8 cellular contexts compared by ENCODE assay signal in genomic region chrX:139932901-139933796, GRCh38. TPM values are rescaled to one million over a fixed set of nuclear protein-coding genes. Genes with fewer than 3 reads are reported as not detected.
DNase-seq lines count a peak whose midpoint lies in the region; ATAC-seq, FAIRE-seq and TF ChIP-seq lines count a peak whose summit lies in the region.

Gene ATP11C, minus strand, starts transcription at chrX:139933053. Its CDS starts 1,011 bp downstream, at chrX:139932042.

- H3K9me3 ChIP-seq in colonic mucosa = no peaks in the 10 kb centered on the region

- no peaks in the 10 kb centered on the region for H3K27me3 ChIP-seq in colonic mucosa

- peak within 1 kb of the TSS; percentile 61 for H3K4me3 ChIP-seq in colonic mucosa

- TF ChIP-seq CTCF in colonic mucosa (IDR thresholded peaks at IDR 0.05) = no peak

- DNase-seq in 8988T = peak; percentile 25
- DNase-seq in GM18507 (ENCODE audit: extremely low spot score, insufficient read length, low read depth) = peak; percentile 60
- DNase-seq in NCI-H2171 (lab: John Stamatoyannopoulos, UW) = peak; percentile 63
- peak; percentile 78 to 83 for DNase-seq in activated CD4-positive, alpha-beta T cell treated with anti-CD3 and anti-CD28 coated beads for 4 hours
- DNase-seq in colonic mucosa = peak; percentile 85
- peak; percentile 83 for DNase-seq in left lobe of liver (ENCODE audit: low spot score)
- peak; percentile 78 to 80 for DNase-seq in stimulated activated CD4-positive, alpha-beta T cell treated with anti-CD3 and anti-CD28 coated beads, Interleukin-2, amount 100 ng/mL, for 24 hours

- peak within 1 kb of the TSS; percentile 98 for H3K27ac ChIP-seq in colonic mucosa

- no peaks in the 10 kb centered on the region for H3K36me3 ChIP-seq in colonic mucosa

- ATAC-seq in HG02973 (IDR thresholded peaks at IDR 0.05; ENCODE audit: unreplicated experiment) (peak; percentile 73), left lobe of liver (peak; percentile 80)

- intact Hi-C loops in colonic mucosa (cut with DNase I) = loop anchor here (10.0 kb wide), 1 partner anchor 98 kb away; no protein-coding TSS in a partner anchor

- peak; percentile 90 for FAIRE-seq in GM18507 (lab: Jason Lieb, UNC)

- peak within 1 kb of the TSS; percentile 78 to 94 for H3K9ac ChIP-seq in colonic mucosa (ENCODE audit: low read depth in 2 of 2, low read length in 2 of 2)

- no peaks in the 10 kb centered on the region for H3K4me1 ChIP-seq in colonic mucosa

RNA-seq across cellular contexts. Expression of gene ATP11C, which starts in this region (rescaled TPM):
- total RNA-seq in colonic mucosa (10 to 100 TPM in 1 of 2 donors, 1 to 10 TPM in 1; 9.1 to 15.3 TPM), left lobe of liver (29.3 TPM)

Comparison
In these comparisons a context has a peak if more than half of its experiments do, and no peak if none do; other contexts are left out.
1. Peak in every context shown above with its lines: DNase-seq, ATAC-seq, H3K4me3 ChIP-seq and H3K27ac ChIP-seq.
2. DNase-seq: peak in every context shown above with its lines; median percentile 85 in colonic mucosa; 83 in left lobe of liver; 80 in activated CD4-positive, alpha-beta T cell treated with anti-CD3 and anti-CD28 coated beads for 4 hours; 79 in stimulated activated CD4-positive, alpha-beta T cell treated with anti-CD3 and anti-CD28 coated beads, Interleukin-2, amount 100 ng/mL, for 24 hours; 63 in NCI-H2171; 60 in GM18507; 25 in 8988T.